In genomic region chr10:88271736-88272135, GRCh38 we compare ENCODE assay signal across 8 cellular contexts.
DNase-seq lines count a peak whose midpoint lies in the region; ATAC-seq and TF ChIP-seq lines count a peak whose summit lies in the region.

No MANE protein-coding gene starts in this region.

- DNase-seq in AG10803 (ENCODE audit: low read depth) (peak; percentile 64), natural killer cell (no peak), SJCRH30 (no peak), HEK293T (ENCODE audit: extremely low spot score) (no peak), AG08396 (ENCODE audit: low spot score) (no peak)
- DNase-seq in activated T-helper 1 cell treated with anti-CD3 and anti-CD28 coated beads, Interleukin-12 subunit alpha, Interleukin-12 subunit beta, Interleukin-2, Interleukin-4 antibody, amounts not matched to agents 30 ng/mL and 10 ng/mL and 1 ng/mL, durations not matched to agents 14 hours and 24 hours and 36 hours (ENCODE audit: low spot score): peak; percentile 4

- intact Hi-C loops in activated T-helper 1 cell treated with anti-CD3 and anti-CD28 coated beads, Interleukin-12 subunit alpha, Interleukin-12 subunit beta, Interleukin-2, Interleukin-4 antibody, amounts not matched to agents 30 ng/mL and 10 ng/mL and 1 ng/mL, durations not matched to agents 14 hours and 24 hours and 36 hours (cut with micrococcal nuclease): loop anchor here (1.0 to 10.0 kb wide), 22 partner anchors 17 to 1177 kb away; partner anchors contain the start of genes FAS, GLUD1 and SHLD2
- intact Hi-C loops in natural killer cell (cut with micrococcal nuclease): no loop called here

- H3K27ac Mint-ChIP-seq in activated T-helper 1 cell treated with anti-CD3 and anti-CD28 coated beads, Interleukin-12 subunit alpha, Interleukin-12 subunit beta, Interleukin-2, Interleukin-4 antibody, amounts not matched to agents 30 ng/mL and 10 ng/mL and 1 ng/mL, durations not matched to agents 14 hours and 24 hours and 36 hours: peak overlapping the region; percentile 86
- peak overlapping the region in 1 of 2 donors; percentile 70 for H3K27ac Mint-ChIP-seq in natural killer cell

- H3K36me3 Mint-ChIP-seq in activated T-helper 1 cell treated with anti-CD3 and anti-CD28 coated beads, Interleukin-12 subunit alpha, Interleukin-12 subunit beta, Interleukin-2, Interleukin-4 antibody, amounts not matched to agents 30 ng/mL and 10 ng/mL and 1 ng/mL, durations not matched to agents 14 hours and 24 hours and 36 hours (ENCODE audit: low read depth): peaks cover under 1% of the 10 kb centered on the region
- no peaks in the 10 kb centered on the region for H3K36me3 Mint-ChIP-seq in natural killer cell

- no peak overlapping the region for H3K4me3 ChIP-seq in AG10803 (ENCODE audit: low read length)
- no peak overlapping the region for H3K4me3 ChIP-seq in SJCRH30

- H3K27me3 Mint-ChIP-seq in activated T-helper 1 cell treated with anti-CD3 and anti-CD28 coated beads, Interleukin-12 subunit alpha, Interleukin-12 subunit beta, Interleukin-2, Interleukin-4 antibody, amounts not matched to agents 30 ng/mL and 10 ng/mL and 1 ng/mL, durations not matched to agents 14 hours and 24 hours and 36 hours (ENCODE audit: insufficient read depth): peaks cover 3% of the 10 kb centered on the region
- H3K27me3 Mint-ChIP-seq in natural killer cell (ENCODE audit: low read depth in 2 of 2): peaks cover 0 to 6% of the 10 kb centered on the region in 2 donors

- H3K4me1 ChIP-seq in SJCRH30: no peaks in the 10 kb centered on the region

- H3K4me1 Mint-ChIP-seq in activated T-helper 1 cell treated with anti-CD3 and anti-CD28 coated beads, Interleukin-12 subunit alpha, Interleukin-12 subunit beta, Interleukin-2, Interleukin-4 antibody, amounts not matched to agents 30 ng/mL and 10 ng/mL and 1 ng/mL, durations not matched to agents 14 hours and 24 hours and 36 hours (ENCODE audit: low read depth): peaks cover 54% of the 10 kb centered on the region
- peaks cover 16 to 19% of the 10 kb centered on the region in 2 donors for H3K4me1 Mint-ChIP-seq in natural killer cell

- peak overlapping the region; percentile 36 for H3K4me3 Mint-ChIP-seq in activated T-helper 1 cell treated with anti-CD3 and anti-CD28 coated beads, Interleukin-12 subunit alpha, Interleukin-12 subunit beta, Interleukin-2, Interleukin-4 antibody, amounts not matched to agents 30 ng/mL and 10 ng/mL and 1 ng/mL, durations not matched to agents 14 hours and 24 hours and 36 hours
- peak overlapping the region; percentile 26 for H3K4me3 Mint-ChIP-seq in natural killer cell

- no peaks in the 10 kb centered on the region for H3K9me3 ChIP-seq in SJCRH30 (replicated peaks)

- no peak for TF ChIP-seq CTCF in AG10803 (conservative IDR thresholded peaks at IDR 0.05; ENCODE audit: low read length)
- no peak for TF ChIP-seq CTCF in natural killer cell (IDR thresholded peaks at IDR 0.05)

- no peaks in the 10 kb centered on the region for H3K27me3 ChIP-seq in SJCRH30

- no peaks in the 10 kb centered on the region for H3K36me3 ChIP-seq in SJCRH30

- no peak overlapping the region for H3K27ac ChIP-seq in SJCRH30

- H3K9me3 Mint-ChIP-seq in activated T-helper 1 cell treated with anti-CD3 and anti-CD28 coated beads, Interleukin-12 subunit alpha, Interleukin-12 subunit beta, Interleukin-2, Interleukin-4 antibody, amounts not matched to agents 30 ng/mL and 10 ng/mL and 1 ng/mL, durations not matched to agents 14 hours and 24 hours and 36 hours: peaks cover 1% of the 10 kb centered on the region
- H3K9me3 Mint-ChIP-seq in natural killer cell: no peaks in the 10 kb centered on the region

- POLR2A ChIA-PET in HEK293T (lab: Yijun Ruan, JAX): no interaction called here

- ATAC-seq in GM19324 (IDR thresholded peaks at IDR 0.05; ENCODE audit: low FRiP score, unreplicated experiment) (peak; percentile 17), HG03342 (IDR thresholded peaks at IDR 0.05; ENCODE audit: unreplicated experiment) (peak; percentile 19), natural killer cell (no peak)

- CTCF ChIA-PET in HEK293T (lab: Yijun Ruan, JAX): interaction anchor here (1.1 kb wide), 1 partner anchor 9 kb away, joined by 3 read pairs; no protein-coding TSS in a partner anchor

TF ChIP-seq in HEK293T, 16 proteins besides CTCF, POLR2A, EP300 and RAD21:
- no peak for TF ChIP-seq FOXM1 (IDR thresholded peaks at IDR 0.05; ENCODE audit: borderline replicate concordance)

Comparison
In these comparisons a context has a peak if more than half of its experiments do, and no peak if none do; other contexts are left out.
1. DNase-seq: peak in AG10803 (single experiment) and activated T-helper 1 cell treated with anti-CD3 and anti-CD28 coated beads, Interleukin-12 subunit alpha, Interleukin-12 subunit beta, Interleukin-2, Interleukin-4 antibody, amounts not matched to agents 30 ng/mL and 10 ng/mL and 1 ng/mL, durations not matched to agents 14 hours and 24 hours and 36 hours (single experiment); none in natural killer cell (single experiment), SJCRH30 (0 of 2), HEK293T (single experiment) and AG08396 (single experiment).
2. ATAC-seq: peak in GM19324 (single experiment) and HG03342 (single experiment); none in natural killer cell (0 of 3).